In the genomic region with DNA sequence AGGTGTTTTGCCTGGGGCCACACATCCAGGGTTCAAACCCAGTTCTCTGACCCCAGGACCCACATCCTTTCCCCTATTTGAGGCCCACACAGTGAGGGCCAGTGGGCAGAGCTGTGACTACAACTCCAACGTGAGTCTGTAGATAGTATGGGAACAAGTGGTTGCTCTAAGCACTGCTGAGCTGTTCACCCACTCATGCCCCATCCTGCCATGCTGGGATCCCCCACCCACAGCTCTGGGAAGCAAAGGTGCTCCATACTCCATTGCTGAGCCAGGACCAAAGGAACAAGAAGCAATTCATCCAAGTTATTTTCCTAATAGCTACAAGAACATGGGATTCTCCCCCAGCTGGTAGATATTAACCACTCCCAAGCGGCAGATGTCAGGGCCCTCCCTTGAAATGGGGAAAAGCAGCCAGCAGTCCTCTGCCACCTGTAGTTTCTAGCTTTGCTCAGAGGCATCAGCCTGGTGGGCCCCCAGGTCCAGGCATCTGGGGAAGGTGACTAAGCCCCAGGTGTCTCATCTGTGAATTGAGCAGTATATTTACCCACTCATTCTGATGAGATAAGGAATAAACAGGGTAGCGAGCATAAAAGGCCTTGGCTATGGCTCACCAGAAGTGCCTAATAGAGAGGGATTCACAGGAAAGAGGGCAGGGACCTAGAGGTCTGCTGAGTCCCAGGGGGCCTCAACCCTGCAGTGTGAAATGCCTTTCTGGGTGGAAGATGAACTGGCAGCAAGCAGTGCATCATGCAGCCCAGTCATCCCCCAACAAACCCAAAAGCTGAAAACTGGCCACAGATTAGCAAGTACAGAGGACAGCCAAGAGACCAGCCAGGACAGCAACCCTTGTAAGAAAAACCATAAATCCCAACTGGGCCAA, we compare ENCODE assay signal across 9 cellular contexts. TPM values are rescaled to one million over a fixed set of nuclear protein-coding genes. Genes with fewer than 3 reads are reported as not detected.
DNase-seq lines count a peak whose midpoint lies in the region; ATAC-seq and TF ChIP-seq lines count a peak whose summit lies in the region.
"Had no signal": no experiment of that assay in that cellular context is flagged by ENCODE, and none has a peak within 500 bp of the region (broad histone marks: within the 10 kb centered on the region; RNA-seq: fewer than 3 reads in every experiment).

No MANE protein-coding gene starts in this region.

- H3K4me1 ChIP-seq in endodermal cell (ENCODE audit: control insufficient read depth, insufficient read depth, low read length) = peaks cover 11% of the 10 kb centered on the region
- peaks cover 0 to 14% (median 5%) of the 10 kb centered on the region in 4 donors for H3K4me1 ChIP-seq in sigmoid colon

- no peak for TF ChIP-seq POLR2A in sigmoid colon (IDR thresholded peaks at IDR 0.05)

- DNase-seq in endodermal cell (no peak), sigmoid colon (peak; percentile 47), NCI-H2196 (lab: John Stamatoyannopoulos, UW; ENCODE audit: unreplicated experiment) (no peak), RPMI8226 (no peak)
- DNase-seq: activated CD4-positive, alpha-beta T cell treated with anti-CD3 and anti-CD28 coated beads for 48 hours; cerebellar nuclear complex had no signal

- H3K27ac ChIP-seq in endodermal cell (ENCODE audit: low read depth, low read length) = no peak overlapping the region
- peak overlapping the region; percentile 44 to 64 (median 52) for H3K27ac ChIP-seq in sigmoid colon

- TF ChIP-seq CTCF in endodermal cell (conservative IDR thresholded peaks at IDR 0.05) (no peak), sigmoid colon (IDR thresholded peaks at IDR 0.05) (no peak)

- intact Hi-C loops in sigmoid colon (cut with DNase I) = loop anchor here (5.0 kb wide), 2 partner anchors 49 to 179 kb away; partner anchors contain the start of genes PARP3 and RRP9

- H3K36me3 ChIP-seq in endodermal cell (ENCODE audit: control insufficient read depth, insufficient read depth, low read length) = peaks cover 17% of the 10 kb centered on the region
- no peaks in the 10 kb centered on the region for H3K36me3 ChIP-seq in sigmoid colon

- peaks cover 18% of the 10 kb centered on the region for H3K4me1 Mint-ChIP-seq in endodermal cell

- H3K4me3 ChIP-seq in endodermal cell (ENCODE audit: low read length) = no peak overlapping the region
- H3K4me3 ChIP-seq in sigmoid colon = no peak overlapping the region

- H3K27me3 Mint-ChIP-seq in endodermal cell (ENCODE audit: insufficient read depth) = no peaks in the 10 kb centered on the region

- ATAC-seq in GM18907 (IDR thresholded peaks at IDR 0.05; ENCODE audit: unreplicated experiment) (peak; percentile 26), HG03432 (IDR thresholded peaks at IDR 0.05; ENCODE audit: unreplicated experiment) (peak; percentile 26), GM18498 (IDR thresholded peaks at IDR 0.05; ENCODE audit: unreplicated experiment) (no peak)

- peak overlapping the region; percentile 19 for H3K27ac Mint-ChIP-seq in endodermal cell

- no peaks in the 10 kb centered on the region for H3K9me3 Mint-ChIP-seq in endodermal cell

- H3K27me3 ChIP-seq in endodermal cell (ENCODE audit: control insufficient read depth, insufficient read depth, low read length, poor library complexity, severe bottlenecking) (no peaks in the 10 kb centered on the region), sigmoid colon (no peaks in the 10 kb centered on the region)

- no peak for TF ChIP-seq EP300 in sigmoid colon (IDR thresholded peaks at IDR 0.05)

- 90 to 100% methylated on average over 2 to 3 of the region's 3 CpGs for WGBS in endodermal cell (ENCODE audit: insufficient coverage in 1 of 2, insufficient read length in 1 of 2), 2 experiments
- WGBS in sigmoid colon, 2 donors = 74 to 78% methylated on average over 3 of the region's 3 CpGs

- H3K9me3 ChIP-seq in endodermal cell (ENCODE audit: control insufficient read depth, low read length) (no peaks in the 10 kb centered on the region), sigmoid colon (no peaks in the 10 kb centered on the region)

- peaks cover 25% of the 10 kb centered on the region for H3K36me3 Mint-ChIP-seq in endodermal cell (ENCODE audit: low read depth)

- no peak overlapping the region for H3K4me3 Mint-ChIP-seq in endodermal cell

- H3K9ac ChIP-seq in endodermal cell (ENCODE audit: extremely low read depth, low read length, poor library complexity, severe bottlenecking) = no peak overlapping the region

RNA-seq across cellular contexts. Expression of gene POC1A, which starts 33.4 kb away (rescaled TPM):
- 10 to 100 TPM; 19.7 to 24.0 TPM for total RNA-seq in endodermal cell
- polyA plus RNA-seq in endodermal cell (2013, experiment 1 of 2) = 18.8 TPM
- polyA plus RNA-seq in endodermal cell (2013, experiment 2 of 2) = 19.5 TPM
- 1 to 10 TPM in 3 of 4 donors, under 1 TPM in 1; 0.66 to 1.7 (median 1.2) TPM for total RNA-seq in sigmoid colon
- polyA plus RNA-seq in sigmoid colon = 10 to 100 TPM in 1 of 3 donors, 1 to 10 TPM in 2; 3.6 to 15.8 (median 7.6) TPM

Comparison
In these comparisons a context has a peak if more than half of its experiments do, and no peak if none do; other contexts are left out.
1. RNA of gene POC1A, which starts 33.4 kb away (total RNA-seq): 19.7 to 24.0 TPM in endodermal cell; 0.66 to 1.7 TPM in sigmoid colon; every median in the first group is over 4 times any median in the second.